In the genomic region with DNA sequence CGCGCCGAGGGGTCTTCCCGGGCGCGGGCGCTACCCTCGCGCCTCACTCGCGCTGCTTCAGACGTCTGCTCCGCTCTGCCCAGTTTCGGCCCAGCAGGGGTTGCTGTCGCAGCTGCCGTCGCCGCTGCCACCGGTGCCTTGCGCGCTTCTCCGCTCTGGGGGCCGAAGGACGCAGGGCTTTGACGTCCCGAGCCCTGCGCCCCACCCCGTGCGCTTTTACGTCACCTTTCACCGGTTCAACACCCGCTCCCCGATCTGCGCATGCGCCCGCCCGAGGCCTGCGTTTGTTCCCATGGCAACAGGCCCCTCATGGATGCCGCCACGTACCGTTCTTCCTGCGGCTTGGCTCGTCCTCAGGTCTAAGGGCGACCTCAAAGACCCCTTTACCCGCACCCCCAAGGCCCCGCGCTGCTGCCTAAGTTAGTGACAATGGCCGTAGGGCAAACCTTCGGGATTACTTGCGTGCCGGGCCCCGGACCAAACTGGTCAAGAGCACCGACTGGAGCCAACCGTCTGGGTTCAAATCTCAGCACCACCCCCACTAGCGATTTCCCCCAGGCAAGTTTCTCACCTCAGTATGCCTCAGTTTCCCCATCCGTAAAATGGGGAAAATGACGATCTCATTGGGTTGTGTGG, we compare ENCODE assay signal across 8 cellular contexts. TPM values are rescaled to one million over a fixed set of nuclear protein-coding genes. Genes with fewer than 3 reads are reported as not detected.
DNase-seq lines count a peak whose midpoint lies in the region; ATAC-seq and TF ChIP-seq lines count a peak whose summit lies in the region.

No MANE protein-coding gene starts in this region.

- H3K9me3 Mint-ChIP-seq in CD4-positive, CD25-positive, alpha-beta regulatory T cell = no peaks in the 10 kb centered on the region
- H3K9me3 Mint-ChIP-seq in activated CD4-positive, alpha-beta memory T cell treated with anti-CD3 and anti-CD28 coated beads, Interleukin-2, amount 10 ng/mL, durations not matched to agents 7 days and 5 days = no peaks in the 10 kb centered on the region

- DNase-seq in CD4-positive, CD25-positive, alpha-beta regulatory T cell = peak; percentile 97 to 99 (median 98)
- DNase-seq in NCI-H82 (lab: John Stamatoyannopoulos, UW) (peak; percentile 98), ecto neural progenitor cell (ENCODE audit: low spot score) (peak; percentile 98), lower lobe of right lung (peak; percentile 99)
- DNase-seq in activated CD4-positive, alpha-beta memory T cell treated with anti-CD3 and anti-CD28 coated beads, Interleukin-2, amount 10 ng/mL, durations not matched to agents 7 days and 5 days = peak; percentile 98
- peak; percentile 97 to 98 (median 98) for DNase-seq in stimulated activated CD4-positive, alpha-beta T cell treated with anti-CD3 and anti-CD28 coated beads, TNF-alpha, amount 100 ng/mL, for 1 hour (ENCODE audit: low read depth in 3 of 3, low spot score in 1 of 3)

- peak; percentile 9 for TF ChIP-seq CTCF in lower lobe of right lung (IDR thresholded peaks at IDR 0.05)

- H3K27me3 ChIP-seq in CD4-positive, CD25-positive, alpha-beta regulatory T cell (ENCODE audit: control insufficient read depth, insufficient read depth, low read length) = peaks cover 9% of the 10 kb centered on the region
- H3K27me3 ChIP-seq in lower lobe of right lung (ENCODE audit: low read depth) = no peaks in the 10 kb centered on the region

- peak overlapping the region; percentile 66 for H3K4me3 ChIP-seq in CD4-positive, CD25-positive, alpha-beta regulatory T cell (ENCODE audit: low read depth, low read length)
- H3K4me3 ChIP-seq in lower lobe of right lung = peak overlapping the region; percentile 74

- peaks cover 39% of the 10 kb centered on the region for H3K4me1 ChIP-seq in CD4-positive, CD25-positive, alpha-beta regulatory T cell (ENCODE audit: control insufficient read depth, insufficient read depth, low read length, poor library complexity, severe bottlenecking)
- peaks cover 33% of the 10 kb centered on the region for H3K4me1 ChIP-seq in lower lobe of right lung

- H3K4me3 Mint-ChIP-seq in CD4-positive, CD25-positive, alpha-beta regulatory T cell = peak overlapping the region; percentile 90 to 96 (median 91)
- peak overlapping the region; percentile 93 for H3K4me3 Mint-ChIP-seq in activated CD4-positive, alpha-beta memory T cell treated with anti-CD3 and anti-CD28 coated beads, Interleukin-2, amount 10 ng/mL, durations not matched to agents 7 days and 5 days

- intact Hi-C loops in lower lobe of right lung (cut with DNase I) = no loop called here

- POLR2A ChIA-PET in activated CD4-positive, alpha-beta memory T cell treated with anti-CD3 and anti-CD28 coated beads, Interleukin-2, amount 10 ng/mL, durations not matched to agents 7 days and 5 days (lab: Charles Lee) = interaction anchor here (1.0 to 1.6 kb wide), 8 partner anchors 26 to 156 kb away, joined by 3 to 17 read pairs (median 4); a partner anchor contains a TSS

- H3K27me3 Mint-ChIP-seq in CD4-positive, CD25-positive, alpha-beta regulatory T cell = peaks cover 27% of the 10 kb centered on the region
- H3K27me3 Mint-ChIP-seq in activated CD4-positive, alpha-beta memory T cell treated with anti-CD3 and anti-CD28 coated beads, Interleukin-2, amount 10 ng/mL, durations not matched to agents 7 days and 5 days = peaks cover 10% of the 10 kb centered on the region

- H3K27ac Mint-ChIP-seq in CD4-positive, CD25-positive, alpha-beta regulatory T cell = peak overlapping the region; percentile 94 to 96 (median 94)
- H3K27ac Mint-ChIP-seq in activated CD4-positive, alpha-beta memory T cell treated with anti-CD3 and anti-CD28 coated beads, Interleukin-2, amount 10 ng/mL, durations not matched to agents 7 days and 5 days = peak overlapping the region; percentile 90

- H3K36me3 Mint-ChIP-seq in CD4-positive, CD25-positive, alpha-beta regulatory T cell = no peaks in the 10 kb centered on the region
- H3K36me3 Mint-ChIP-seq in activated CD4-positive, alpha-beta memory T cell treated with anti-CD3 and anti-CD28 coated beads, Interleukin-2, amount 10 ng/mL, durations not matched to agents 7 days and 5 days (ENCODE audit: low read depth) = peaks cover 16% of the 10 kb centered on the region

- H3K36me3 ChIP-seq in CD4-positive, CD25-positive, alpha-beta regulatory T cell (ENCODE audit: control insufficient read depth, insufficient read depth, low read length) = no peaks in the 10 kb centered on the region
- H3K36me3 ChIP-seq in lower lobe of right lung = peaks cover 13% of the 10 kb centered on the region

- H3K27ac ChIP-seq in CD4-positive, CD25-positive, alpha-beta regulatory T cell (ENCODE audit: insufficient read depth, low read length, poor library complexity, severe bottlenecking) = peak overlapping the region; percentile 98
- peak overlapping the region; percentile 98 for H3K27ac ChIP-seq in lower lobe of right lung

- H3K9me3 ChIP-seq in CD4-positive, CD25-positive, alpha-beta regulatory T cell (ENCODE audit: control insufficient read depth in 2 of 2, low read length in 2 of 2) = no peaks in the 10 kb centered on the region
- H3K9me3 ChIP-seq in lower lobe of right lung = no peaks in the 10 kb centered on the region

- H3K4me1 Mint-ChIP-seq in CD4-positive, CD25-positive, alpha-beta regulatory T cell = peaks cover 7 to 34% (median 22%) of the 10 kb centered on the region in 4 donors
- peaks cover 36% of the 10 kb centered on the region for H3K4me1 Mint-ChIP-seq in activated CD4-positive, alpha-beta memory T cell treated with anti-CD3 and anti-CD28 coated beads, Interleukin-2, amount 10 ng/mL, durations not matched to agents 7 days and 5 days

- CTCF ChIA-PET in activated CD4-positive, alpha-beta memory T cell treated with anti-CD3 and anti-CD28 coated beads, Interleukin-2, amount 10 ng/mL, durations not matched to agents 7 days and 5 days (lab: Charles Lee) = interaction anchor here (1.9 kb wide), 1 partner anchor 157 kb away, joined by 5 read pairs; no protein-coding TSS in a partner anchor

- ATAC-seq in CD4-positive, CD25-positive, alpha-beta regulatory T cell (ENCODE audit: low read depth in 2 of 2) = peak; percentile 35 to 44
- ATAC-seq in GM19452 (IDR thresholded peaks at IDR 0.05; ENCODE audit: unreplicated experiment) (peak; percentile 39), HG03575 (IDR thresholded peaks at IDR 0.05; ENCODE audit: extremely low read depth, insufficient number of reproducible peaks, low FRiP score, unreplicated experiment) (peak; percentile 13), lower lobe of right lung (peak; percentile 71 to 75)

RNA-seq across cellular contexts. Expression of a gene that starts 0.6 kb away (rescaled TPM):
- 38.5 TPM for total RNA-seq in CD4-positive, CD25-positive, alpha-beta regulatory T cell
- polyA plus RNA-seq in CD4-positive, CD25-positive, alpha-beta regulatory T cell = 100 to 1,000 TPM; 113 to 135 (median 128) TPM
- total RNA-seq in activated CD4-positive, alpha-beta memory T cell treated with anti-CD3 and anti-CD28 coated beads, Interleukin-2, amount 10 ng/mL, durations not matched to agents 7 days and 5 days = 100 to 1,000 TPM; 116 to 119 TPM
- 79.7 TPM for total RNA-seq in lower lobe of right lung

RNA-seq across cellular contexts. Expression of a gene that starts 3.4 kb away (rescaled TPM):
- 116 TPM for total RNA-seq in CD4-positive, CD25-positive, alpha-beta regulatory T cell
- 10 to 100 TPM; 15.7 to 21.3 (median 17.6) TPM for polyA plus RNA-seq in CD4-positive, CD25-positive, alpha-beta regulatory T cell
- 100 to 1,000 TPM; 116 to 120 TPM for total RNA-seq in activated CD4-positive, alpha-beta memory T cell treated with anti-CD3 and anti-CD28 coated beads, Interleukin-2, amount 10 ng/mL, durations not matched to agents 7 days and 5 days
- 54.1 TPM for total RNA-seq in lower lobe of right lung

RNA-seq across cellular contexts. Expression of a gene that starts 14.6 kb away (rescaled TPM):
- total RNA-seq in CD4-positive, CD25-positive, alpha-beta regulatory T cell = not detected
- not detected for polyA plus RNA-seq in CD4-positive, CD25-positive, alpha-beta regulatory T cell
- not detected for total RNA-seq in activated CD4-positive, alpha-beta memory T cell treated with anti-CD3 and anti-CD28 coated beads, Interleukin-2, amount 10 ng/mL, durations not matched to agents 7 days and 5 days
- total RNA-seq in lower lobe of right lung = not detected

RNA-seq across cellular contexts. Expression of a gene that starts 25.8 kb away (rescaled TPM):
- 124 TPM for total RNA-seq in CD4-positive, CD25-positive, alpha-beta regulatory T cell
- 100 to 1,000 TPM; 200 to 234 (median 219) TPM for polyA plus RNA-seq in CD4-positive, CD25-positive, alpha-beta regulatory T cell
- 100 to 1,000 TPM; 152 to 159 TPM for total RNA-seq in activated CD4-positive, alpha-beta memory T cell treated with anti-CD3 and anti-CD28 coated beads, Interleukin-2, amount 10 ng/mL, durations not matched to agents 7 days and 5 days
- 85.2 TPM for total RNA-seq in lower lobe of right lung

RNA-seq across cellular contexts. Expression of a gene that starts 39.6 kb away (rescaled TPM):
- 48.7 TPM for total RNA-seq in CD4-positive, CD25-positive, alpha-beta regulatory T cell
- 100 to 1,000 TPM; 148 to 228 (median 172) TPM for polyA plus RNA-seq in CD4-positive, CD25-positive, alpha-beta regulatory T cell
- 10 to 100 TPM; 36.3 to 37.6 TPM for total RNA-seq in activated CD4-positive, alpha-beta memory T cell treated with anti-CD3 and anti-CD28 coated beads, Interleukin-2, amount 10 ng/mL, durations not matched to agents 7 days and 5 days
- 49.1 TPM for total RNA-seq in lower lobe of right lung

Comparison
In these comparisons a context has a peak if more than half of its experiments do, and no peak if none do; other contexts are left out.
1. Peak in every context shown above with its lines: DNase-seq, ATAC-seq, H3K4me3 ChIP-seq and H3K27ac ChIP-seq.
2. ATAC-seq: peak in every context shown above with its lines; median percentile 73 in lower lobe of right lung; 40 in CD4-positive, CD25-positive, alpha-beta regulatory T cell; 39 in GM19452; 13 in HG03575.